8 cellular contexts compared by ENCODE assay signal in the genomic region with DNA sequence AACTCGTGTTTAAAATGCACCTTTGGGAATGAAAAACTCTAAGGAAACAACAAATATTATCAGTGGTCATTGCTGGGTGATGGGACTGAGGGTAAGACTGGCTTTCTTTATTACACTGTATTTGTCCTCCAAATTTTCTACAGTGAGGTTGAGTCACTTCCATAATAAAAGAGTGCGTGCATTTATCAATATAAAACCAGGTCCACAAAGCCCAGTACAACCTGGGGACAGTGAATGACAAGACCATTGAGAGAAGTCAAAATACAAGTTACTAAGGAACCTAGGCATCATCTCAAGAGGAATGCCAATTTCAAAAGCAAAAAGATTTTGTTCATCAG.
DNase-seq lines count a peak whose midpoint lies in the region; ATAC-seq and TF ChIP-seq lines count a peak whose summit lies in the region.

No MANE protein-coding gene starts in this region.

- H3K27me3 ChIP-seq in H7 (ENCODE audit: control insufficient read depth, insufficient read depth, low read length): no peaks in the 10 kb centered on the region
- H3K27me3 ChIP-seq in left lung: peaks cover 0 to 21% of the 10 kb centered on the region in 2 donors
- H3K27me3 ChIP-seq in tibial artery: no peaks in the 10 kb centered on the region

- H3K27ac ChIP-seq in 22Rv1 (peak overlapping the region; percentile 73), left lung (peak overlapping the region; percentile 82 to 90), tibial artery (peak overlapping the region in 1 of 2 donors; percentile 85)

- H3K4me3 ChIP-seq in H7 (ENCODE audit: insufficient read depth, low read depth, low read length) (peak overlapping the region; percentile 59; the same call in 1 of the 2 replicates), left lung (peak overlapping the region in 1 of 2 donors; percentile 45), tibial artery (peak overlapping the region in 1 of 2 donors; percentile 60)

- peaks cover 0 to 5% of the 10 kb centered on the region in 2 donors for H3K4me1 ChIP-seq in left lung
- peaks cover 0 to 6% (median 3%) of the 10 kb centered on the region in 4 donors for H3K4me1 ChIP-seq in tibial artery

- H3K4me3 Mint-ChIP-seq in activated naive CD8-positive, alpha-beta T cell: peak overlapping the region; percentile 97

- H3K36me3 Mint-ChIP-seq in activated naive CD8-positive, alpha-beta T cell: no peaks in the 10 kb centered on the region

- peaks cover 10% of the 10 kb centered on the region for H3K4me1 Mint-ChIP-seq in activated naive CD8-positive, alpha-beta T cell (ENCODE audit: low read depth)

- no peaks in the 10 kb centered on the region for H3K9me3 ChIP-seq in left lung
- H3K9me3 ChIP-seq in tibial artery: no peaks in the 10 kb centered on the region

- no peaks in the 10 kb centered on the region for H3K27me3 Mint-ChIP-seq in activated naive CD8-positive, alpha-beta T cell

- no peak for ATAC-seq in left lung
- no peak for ATAC-seq in HG03571 (IDR thresholded peaks at IDR 0.05; ENCODE audit: unreplicated experiment)

- peak overlapping the region; percentile 97 for H3K27ac Mint-ChIP-seq in activated naive CD8-positive, alpha-beta T cell

- no peak for DNase-seq in H7
- no peak for DNase-seq in left lung
- DNase-seq in stimulated activated CD4-positive, alpha-beta T cell treated with anti-CD3 and anti-CD28 coated beads, Interleukin-1b, Interleukin-23, amount 100 ng/mL, for 48 hours: no peak
- no peak for DNase-seq in T1000 (lab: John Stamatoyannopoulos, UW)
- DNase-seq in tibial artery: no peak

- TF ChIP-seq CTCF in 22Rv1 (IDR thresholded peaks at IDR 0.05): no peak
- TF ChIP-seq CTCF in left lung (IDR thresholded peaks at IDR 0.05): no peak
- no peak for TF ChIP-seq CTCF in tibial artery (IDR thresholded peaks at IDR 0.05)

- no peaks in the 10 kb centered on the region for H3K9me3 Mint-ChIP-seq in activated naive CD8-positive, alpha-beta T cell (ENCODE audit: low read depth)

- H3K36me3 ChIP-seq in H7 (replicated peaks; ENCODE audit: control insufficient read depth, insufficient read depth, low read length) (no peaks in the 10 kb centered on the region), left lung (no peaks in the 10 kb centered on the region), tibial artery (no peaks in the 10 kb centered on the region)

- intact Hi-C loops in left lung (cut with DNase I): no loop called here
- intact Hi-C loops in tibial artery (cut with DNase I; ENCODE audit: low total_unique reads): no loop called here
